ENCODE assay signal across 8 cellular contexts in the genomic region with DNA sequence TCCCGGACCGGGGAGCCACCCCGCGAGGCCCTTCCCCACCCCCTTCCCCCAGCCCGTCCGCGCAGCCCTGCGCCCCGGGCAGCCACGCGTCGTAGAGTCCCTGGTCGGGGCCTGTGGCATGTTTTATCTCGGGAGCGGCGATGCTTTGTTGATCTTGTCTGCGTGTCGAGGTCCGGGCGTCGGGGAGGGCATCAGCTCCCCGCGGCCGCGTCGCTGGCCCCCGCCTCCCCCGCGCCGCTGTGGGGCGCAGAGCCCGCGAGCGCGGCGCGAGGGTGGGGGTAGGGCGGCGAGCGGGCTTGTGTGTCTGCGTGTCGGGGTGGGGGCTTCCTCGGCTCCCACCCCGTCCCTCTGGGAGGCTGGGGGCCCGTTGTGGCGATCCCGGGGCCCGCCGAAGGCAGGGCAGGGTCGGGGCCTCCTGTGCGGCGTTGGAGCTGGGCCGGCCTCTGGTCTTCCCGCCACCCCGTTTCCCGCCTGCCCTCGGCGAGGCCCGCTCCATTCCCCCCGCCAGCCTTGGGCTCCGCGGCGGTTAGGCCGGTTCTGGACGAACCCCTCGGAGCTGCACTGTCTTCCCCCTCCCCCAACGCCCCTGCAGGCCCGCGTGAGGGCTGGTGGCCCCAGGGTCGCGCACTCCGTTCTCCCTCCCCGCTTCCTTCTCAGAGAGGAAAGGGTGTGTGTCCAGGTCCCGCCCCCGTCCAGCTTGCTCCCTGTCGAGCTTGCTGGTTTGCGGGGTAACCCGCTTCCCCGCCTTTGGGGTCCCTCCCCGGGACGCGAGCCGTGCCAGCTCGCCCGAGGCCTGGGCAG. TPM values are rescaled to one million over a fixed set of nuclear protein-coding genes. Genes with fewer than 3 reads are reported as not detected.
DNase-seq lines count a peak whose midpoint lies in the region; ATAC-seq and TF ChIP-seq lines count a peak whose summit lies in the region.

No MANE protein-coding gene starts in this region.

- ATAC-seq in HG02840 (IDR thresholded peaks at IDR 0.05; ENCODE audit: low FRiP score, unreplicated experiment), result peak; percentile 28
- peak; percentile 14 for ATAC-seq in naive thymus-derived CD4-positive, alpha-beta T cell
- ATAC-seq in stimulated activated naive CD8-positive, alpha-beta T cell treated with anti-CD3 and anti-CD28 coated beads, Interleukin-15, amount 100 ng/mL, for 72 hours, result peak; percentile 47

- peaks cover 0 to 9% (median 0%) of the 10 kb centered on the region in 3 experiments for H3K36me3 ChIP-seq in naive thymus-derived CD4-positive, alpha-beta T cell (ENCODE audit: control insufficient read depth in 2 of 3, insufficient read depth in 3 of 3, low read length in 3 of 3)

- DNase-seq in NCI-H748 (lab: John Stamatoyannopoulos, UW; ENCODE audit: unreplicated experiment), result peak; percentile 27
- no peak for DNase-seq in NCI-H748 treated with DMSO at 0.1 percent for 48 hours (lab: John Stamatoyannopoulos, UW)
- peak; percentile 45 for DNase-seq in NCI-H774 (lab: John Stamatoyannopoulos, UW)
- DNase-seq in activated T-cell treated with anti-CD3 and anti-CD28 coated beads, Interleukin-2, amount 50 U/mL, for 1 hour, result peak; percentile 54
- DNase-seq in erythroblast (lab: John Stamatoyannopoulos, UW), result peak; percentile 75 to 81
- peak in 8 of 9 donors; percentile 17 to 65 (median 30) for DNase-seq in naive thymus-derived CD4-positive, alpha-beta T cell
- peak; percentile 43 to 55 for DNase-seq in stimulated activated naive CD8-positive, alpha-beta T cell treated with anti-CD3 and anti-CD28 coated beads, Interleukin-15, amount 100 ng/mL, for 72 hours

- TF ChIP-seq POLR2A in erythroblast (IDR thresholded peaks at IDR 0.05; ENCODE audit: low read length), result no peak

- H3K27me3 ChIP-seq in naive thymus-derived CD4-positive, alpha-beta T cell (ENCODE audit: control insufficient read depth in 2 of 2, insufficient read depth in 2 of 2, low read length in 2 of 2), result no peaks in the 10 kb centered on the region

- H3K27ac Mint-ChIP-seq in naive thymus-derived CD4-positive, alpha-beta T cell, result peak overlapping the region; percentile 83 to 96 (median 87)
- H3K27ac Mint-ChIP-seq in stimulated activated naive CD8-positive, alpha-beta T cell treated with anti-CD3 and anti-CD28 coated beads, Interleukin-15, amount 100 ng/mL, for 72 hours, result peak overlapping the region; percentile 85 to 90

- intact Hi-C loops in naive thymus-derived CD4-positive, alpha-beta T cell (cut with micrococcal nuclease), result loop anchor here (1.0 to 5.0 kb wide), 14 partner anchors 9 to 1549 kb away; a partner anchor contains a TSS

- peaks cover 0 to 3% (median 0%) of the 10 kb centered on the region in 5 donors for H3K36me3 Mint-ChIP-seq in naive thymus-derived CD4-positive, alpha-beta T cell

- H3K4me1 ChIP-seq in naive thymus-derived CD4-positive, alpha-beta T cell (ENCODE audit: control insufficient read depth in 2 of 2, insufficient read depth in 2 of 2, low read length in 2 of 2), result peaks cover 8 to 10% of the 10 kb centered on the region in 2 donors

- no peaks in the 10 kb centered on the region for H3K9me3 Mint-ChIP-seq in naive thymus-derived CD4-positive, alpha-beta T cell
- no peaks in the 10 kb centered on the region for H3K9me3 Mint-ChIP-seq in stimulated activated naive CD8-positive, alpha-beta T cell treated with anti-CD3 and anti-CD28 coated beads, Interleukin-15, amount 100 ng/mL, for 72 hours

- POLR2A ChIA-PET in naive thymus-derived CD4-positive, alpha-beta T cell (lab: Charles Lee), result interaction anchor here (0.6 to 4.1 kb wide), 6 partner anchors 18 to 1600 kb away, joined by 3 to 34 read pairs (median 4); a partner anchor contains a TSS

- CTCF ChIA-PET in naive thymus-derived CD4-positive, alpha-beta T cell (lab: Charles Lee), result interaction anchor here (1.2 to 1.4 kb wide), 2 partner anchors 19 to 65 kb away, joined by 4 to 8 read pairs; a partner anchor contains a TSS

- no peaks in the 10 kb centered on the region for H3K9me3 ChIP-seq in naive thymus-derived CD4-positive, alpha-beta T cell (ENCODE audit: control insufficient read depth in 2 of 3, low read length in 3 of 3)

- peak overlapping the region; percentile 94 for H3K27ac ChIP-seq in naive thymus-derived CD4-positive, alpha-beta T cell (ENCODE audit: low read depth, low read length)

- peak overlapping the region; percentile 90 to 100 (median 98) for H3K4me3 Mint-ChIP-seq in naive thymus-derived CD4-positive, alpha-beta T cell
- peak overlapping the region; percentile 89 to 90 for H3K4me3 Mint-ChIP-seq in stimulated activated naive CD8-positive, alpha-beta T cell treated with anti-CD3 and anti-CD28 coated beads, Interleukin-15, amount 100 ng/mL, for 72 hours

- H3K4me3 ChIP-seq in naive thymus-derived CD4-positive, alpha-beta T cell (ENCODE audit: low read length), result peak overlapping the region; percentile 90

- no peaks in the 10 kb centered on the region for H3K27me3 Mint-ChIP-seq in naive thymus-derived CD4-positive, alpha-beta T cell
- H3K27me3 Mint-ChIP-seq in stimulated activated naive CD8-positive, alpha-beta T cell treated with anti-CD3 and anti-CD28 coated beads, Interleukin-15, amount 100 ng/mL, for 72 hours, result no peaks in the 10 kb centered on the region

- H3K4me1 Mint-ChIP-seq in naive thymus-derived CD4-positive, alpha-beta T cell, result peaks cover 20 to 43% (median 32%) of the 10 kb centered on the region in 7 donors
- H3K4me1 Mint-ChIP-seq in stimulated activated naive CD8-positive, alpha-beta T cell treated with anti-CD3 and anti-CD28 coated beads, Interleukin-15, amount 100 ng/mL, for 72 hours, result peaks cover 18% of the 10 kb centered on the region

RNA-seq across cellular contexts. Expression of a gene that starts 0.7 kb away (rescaled TPM):
- 10 to 100 TPM; 36.3 to 85.1 (median 45.4) TPM for total RNA-seq in naive thymus-derived CD4-positive, alpha-beta T cell
- 10 to 100 TPM; 57.9 to 73.1 TPM for polyA plus RNA-seq in naive thymus-derived CD4-positive, alpha-beta T cell

RNA-seq across cellular contexts. Expression of a gene that starts 16.9 kb away (rescaled TPM):
- total RNA-seq in naive thymus-derived CD4-positive, alpha-beta T cell, result 10 to 100 TPM; 19.8 to 40.8 (median 31.9) TPM
- polyA plus RNA-seq in naive thymus-derived CD4-positive, alpha-beta T cell, result 10 to 100 TPM in 1 of 2 donors, 1 to 10 TPM in 1; 9.4 to 14.5 TPM
